In the genomic region with DNA sequence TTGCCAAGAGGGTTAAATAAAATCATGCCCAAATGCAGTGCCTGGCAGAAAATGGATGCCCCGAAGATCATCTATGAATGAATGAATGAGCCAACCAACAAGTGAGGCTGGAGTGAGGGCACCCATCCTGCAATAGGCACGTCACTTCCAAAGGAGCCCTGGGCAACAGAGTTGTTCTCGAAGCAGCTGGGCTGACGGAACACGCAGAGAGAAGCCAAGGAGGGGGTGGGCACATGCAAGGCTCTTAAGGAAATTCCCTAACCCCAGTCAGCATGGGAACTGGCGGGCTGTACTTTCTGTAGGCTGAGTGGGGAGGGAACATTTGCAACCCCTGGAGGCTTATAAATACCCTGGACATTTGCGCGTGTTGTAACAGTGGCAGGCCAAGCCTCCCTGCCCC, we compare ENCODE assay signal across 21 cellular contexts. TPM values are rescaled to one million over a fixed set of nuclear protein-coding genes. Genes with fewer than 3 reads are reported as not detected.
A peak's percentile ranks its signal among the peaks of the same experiment; 100 is the strongest.
DNase-seq lines count a peak whose midpoint lies in the region; ATAC-seq and TF ChIP-seq lines count a peak whose summit lies in the region.
"Had no signal": no experiment of that assay in that cellular context is flagged by ENCODE, and none has a peak within 500 bp of the region (broad histone marks: within the 10 kb centered on the region; RNA-seq: fewer than 3 reads in every experiment).

No MANE protein-coding gene starts in this region.

- no peak overlapping the region for H2AFZ ChIP-seq in osteoblast (ENCODE audit: low read length)
- H2AFZ ChIP-seq: GM23248 had no signal

- ATAC-seq in Right ventricle myocardium inferior: no peak
- ATAC-seq: GM12878, HCT116 had no signal

- DNase-seq in Right ventricle myocardium inferior (ENCODE audit: missing footprints): peak; percentile 39
- no peak for DNase-seq in cardiac septum (ENCODE audit: low spot score)
- no peak for DNase-seq in endothelial cell (ENCODE audit: low spot score)
- peak; percentile 72 for DNase-seq in osteoblast (ENCODE audit: insufficient read length, low spot score, missing footprints)
- DNase-seq in GM19240 (ENCODE audit: insufficient read length, low spot score): no peak
- no peak for DNase-seq in medulla oblongata (ENCODE audit: extremely low spot score)
- DNase-seq: CD4-positive, CD25-positive, alpha-beta regulatory T cell; CD8-positive, alpha-beta memory T cell; DMS 273 treated with DMSO at 0.1 percent for 48 hours; DMS79; EL; GDM1; GM23248; H7; HFFc6 had no signal

- H3K9me3 Mint-ChIP-seq in endothelial cell (ENCODE audit: unreplicated experiment): no peaks in the 10 kb centered on the region
- H3K9me3 Mint-ChIP-seq: CD4-positive, CD25-positive, alpha-beta regulatory T cell; CD8-positive, alpha-beta memory T cell; HFFc6 had no signal

- no peak overlapping the region for H3K4me2 ChIP-seq in osteoblast (ENCODE audit: insufficient read depth, low read length)
- H3K4me2 ChIP-seq: BLaER1 had no signal

- H3K27me3 ChIP-seq in osteoblast (ENCODE audit: insufficient read depth, low read length): no peaks in the 10 kb centered on the region
- H3K27me3 ChIP-seq: BLaER1 had no signal

- no peak overlapping the region for H3K27ac ChIP-seq in osteoblast (ENCODE audit: low read depth, low read length)
- H3K27ac ChIP-seq: 22Rv1, BLaER1, C4-2B, GM23248 had no signal

- peaks cover 33% of the 10 kb centered on the region for H3K36me3 Mint-ChIP-seq in endothelial cell (ENCODE audit: low read depth, unreplicated experiment)

- H3K27me3 Mint-ChIP-seq in endothelial cell (ENCODE audit: unreplicated experiment): peaks cover 6% of the 10 kb centered on the region
- H3K27me3 Mint-ChIP-seq: B cell; CD4-positive, CD25-positive, alpha-beta regulatory T cell; CD8-positive, alpha-beta memory T cell had no signal

- peaks cover 22% of the 10 kb centered on the region for H4K20me1 ChIP-seq in osteoblast (ENCODE audit: insufficient read depth, low read length)

- no peak for TF ChIP-seq CTCF in endothelial cell (IDR thresholded peaks at IDR 0.05; ENCODE audit: unreplicated experiment)
- no peak for TF ChIP-seq CTCF in osteoblast (IDR thresholded peaks at IDR 0.05; ENCODE audit: extremely low read depth, low read depth, low read length)

- intact Hi-C loops in Right ventricle myocardium inferior (cut with DNase I): no loop called here
- intact Hi-C loops in cardiac septum (cut with DNase I): no loop called here

- H3K4me1 ChIP-seq in osteoblast (ENCODE audit: insufficient read depth, low read length): no peaks in the 10 kb centered on the region

- peaks cover 11% of the 10 kb centered on the region for H3K79me2 ChIP-seq in osteoblast (ENCODE audit: insufficient read depth, low read length)

- no peaks in the 10 kb centered on the region for H3K9me3 ChIP-seq in osteoblast (ENCODE audit: low read depth, low read length)
- H3K9me3 ChIP-seq: BLaER1 had no signal

- H3K4me1 Mint-ChIP-seq in endothelial cell (ENCODE audit: unreplicated experiment): peaks cover 8% of the 10 kb centered on the region
- H3K4me1 Mint-ChIP-seq: B cell; CD4-positive, CD25-positive, alpha-beta regulatory T cell; CD8-positive, alpha-beta memory T cell had no signal

- H3K36me3 ChIP-seq in osteoblast (ENCODE audit: insufficient read depth, low read length): peaks cover 85% of the 10 kb centered on the region

- H3K4me3 Mint-ChIP-seq in endothelial cell (ENCODE audit: unreplicated experiment): peak overlapping the region; percentile 47
- H3K4me3 Mint-ChIP-seq: B cell; CD4-positive, CD25-positive, alpha-beta regulatory T cell; CD8-positive, alpha-beta memory T cell; HFFc6 had no signal

- H3K27ac Mint-ChIP-seq in endothelial cell (ENCODE audit: unreplicated experiment): no peak overlapping the region
- H3K27ac Mint-ChIP-seq: B cell, HFFc6 had no signal

- H3K4me3 ChIP-seq in osteoblast (ENCODE audit: insufficient read depth, low read length): no peak overlapping the region
- H3K4me3 ChIP-seq: BLaER1, GM12878, GM23248 had no signal

RNA-seq across cellular contexts. Expression of a gene that starts 11.6 kb away (rescaled TPM):
- total RNA-seq in Right ventricle myocardium inferior (26.4 TPM), cardiac septum (2.9 TPM), endothelial cell (ENCODE audit: unreplicated experiment) (1.2 TPM), osteoblast (1.1 and 1.2 TPM in 2 replicates)
- total RNA-seq: GM12878, H7 had no signal

RNA-seq across cellular contexts. Expression of a gene that starts 33.6 kb away (rescaled TPM):
- total RNA-seq in Right ventricle myocardium inferior: 51.5 TPM
- 32.8 TPM for total RNA-seq in cardiac septum
- 71.5 TPM for total RNA-seq in endothelial cell (ENCODE audit: unreplicated experiment)
- 29.8 and 31.8 TPM in 2 replicates for total RNA-seq in osteoblast

RNA-seq across cellular contexts. Expression of a gene that starts 47.3 kb away (rescaled TPM):
- 15.7 TPM for total RNA-seq in Right ventricle myocardium inferior
- total RNA-seq in cardiac septum: 14.2 TPM
- total RNA-seq in endothelial cell (ENCODE audit: unreplicated experiment): 20.1 TPM
- total RNA-seq in osteoblast: 21.5 and 22.8 TPM in 2 replicates

RNA-seq across cellular contexts. Expression of a gene that starts 49.0 kb away (rescaled TPM):
- total RNA-seq in Right ventricle myocardium inferior (45.5 TPM), cardiac septum (37.2 TPM), endothelial cell (ENCODE audit: unreplicated experiment) (69.2 TPM), osteoblast (43.6 and 53.6 TPM in 2 replicates)

Comparison
In these comparisons a context has a peak if more than half of its experiments do, and no peak if none do; other contexts are left out.
1. DNase-seq: peak in Right ventricle myocardium inferior (single experiment) and osteoblast (single experiment); none in cardiac septum (single experiment), endothelial cell (single experiment), GM19240 (single experiment) and medulla oblongata (single experiment).